Comparison of ENCODE assay signal across 14 cellular contexts in the genomic region with DNA sequence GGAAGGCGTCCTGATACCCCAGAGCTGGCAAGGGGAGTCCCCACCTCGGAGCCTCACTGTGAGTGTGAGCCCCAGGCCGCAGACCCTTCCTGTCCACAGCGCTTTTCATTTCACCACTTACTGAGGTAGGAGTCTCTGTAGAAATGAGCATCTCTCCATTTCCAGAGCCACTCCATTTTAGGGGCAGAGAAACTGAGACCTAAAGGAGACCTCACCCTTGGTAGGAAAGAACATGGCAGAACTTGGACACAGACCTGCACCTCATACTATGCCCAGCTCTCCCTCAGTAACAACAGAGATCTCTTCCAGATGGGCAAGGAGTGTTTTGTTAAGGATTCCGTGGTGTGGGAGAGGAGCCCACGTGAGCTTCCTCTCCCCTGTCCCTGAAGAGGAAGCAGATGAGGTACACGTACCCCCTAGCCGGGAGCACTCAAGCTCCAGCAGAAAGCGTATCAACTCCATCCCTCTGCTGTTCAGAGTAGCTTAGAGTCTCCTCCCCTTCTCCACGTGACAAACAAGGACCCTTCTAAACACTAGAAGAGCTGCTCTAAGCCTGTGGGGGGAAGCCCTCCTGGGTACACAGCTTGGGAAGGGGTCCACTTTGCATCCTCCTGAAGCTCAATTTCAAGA. TPM values are rescaled to one million over a fixed set of nuclear protein-coding genes. Genes with fewer than 3 reads are reported as not detected.
DNase-seq lines count a peak whose midpoint lies in the region; ATAC-seq and TF ChIP-seq lines count a peak whose summit lies in the region.
"Had no signal": no experiment of that assay in that cellular context is flagged by ENCODE, and none has a peak within 500 bp of the region (broad histone marks: within the 10 kb centered on the region; RNA-seq: fewer than 3 reads in every experiment).

No MANE protein-coding gene starts in this region.

- H3K4me3 Mint-ChIP-seq in activated CD8-positive, alpha-beta T cell treated with anti-CD3 and anti-CD28 coated beads, Interleukin-2, amount 10 ng/mL, durations not matched to agents 7 days and 5 days, result peak overlapping the region; percentile 25
- no peak overlapping the region for H3K4me3 Mint-ChIP-seq in progenitor cell of endocrine pancreas (ENCODE audit: low read depth)
- H3K4me3 Mint-ChIP-seq: stimulated activated effector memory CD8-positive, alpha-beta T cell treated with anti-CD3 and anti-CD28 coated beads, Interleukin-12 subunit alpha, Interleukin-12 subunit beta, amount 100 ng/mL, for 72 hours had no signal

- H3K27me3 Mint-ChIP-seq in activated CD8-positive, alpha-beta T cell treated with anti-CD3 and anti-CD28 coated beads, Interleukin-2, amount 10 ng/mL, durations not matched to agents 7 days and 5 days (ENCODE audit: low read depth), result peaks cover 24% of the 10 kb centered on the region
- H3K27me3 Mint-ChIP-seq in progenitor cell of endocrine pancreas, result peaks cover 60% of the 10 kb centered on the region

- peak overlapping the region; percentile 49; the same call in 1 of the 2 replicates for H3K9ac ChIP-seq in ES-I3 (ENCODE audit: low read depth, low read length)

- CTCF ChIA-PET in activated CD8-positive, alpha-beta T cell treated with anti-CD3 and anti-CD28 coated beads, Interleukin-2, amount 10 ng/mL, durations not matched to agents 7 days and 5 days (lab: Charles Lee), result interaction anchor here (0.6 to 4.3 kb wide), 8 partner anchors 11 to 124 kb away, joined by 3 to 26 read pairs (median 3); a partner anchor contains a TSS

- ATAC-seq in activated CD8-positive, alpha-beta T cell treated with anti-CD3 and anti-CD28 coated beads, Interleukin-2, amount 10 ng/mL, durations not matched to agents 7 days and 5 days, result no peak
- ATAC-seq in GM18870 (IDR thresholded peaks at IDR 0.05; ENCODE audit: unreplicated experiment), result no peak
- ATAC-seq: stimulated activated effector memory CD8-positive, alpha-beta T cell treated with anti-CD3 and anti-CD28 coated beads, Interleukin-12 subunit alpha, Interleukin-12 subunit beta, amount 100 ng/mL, for 72 hours had no signal

- DNase-seq in AG08396 (ENCODE audit: low spot score), result peak; percentile 7
- DNase-seq in activated CD8-positive, alpha-beta T cell treated with anti-CD3 and anti-CD28 coated beads, Interleukin-2, amount 10 ng/mL, durations not matched to agents 7 days and 5 days, result no peak
- peak; percentile 29 for DNase-seq in islet precursor cell
- no peak for DNase-seq in progenitor cell of endocrine pancreas (ENCODE audit: low spot score, unreplicated experiment)
- DNase-seq in SIG-M5 treated with dmso at 0.1 percent for 504 hours (lab: John Stamatoyannopoulos, UW; ENCODE audit: unreplicated experiment), result no peak
- DNase-seq in dermis blood vessel endothelial cell, result no peak
- DNase-seq: AML-193; amniotic stem cell; NCI-H1436; stimulated activated CD4-positive, alpha-beta T cell treated with anti-CD3 and anti-CD28 coated beads, Interleukin-4, amount 100 ng/mL, for 1 hour had no signal

- POLR2A ChIA-PET in activated CD8-positive, alpha-beta T cell treated with anti-CD3 and anti-CD28 coated beads, Interleukin-2, amount 10 ng/mL, durations not matched to agents 7 days and 5 days (lab: Charles Lee), result interaction anchor here (0.6 kb wide), 2 partner anchors 78 to 130 kb away, joined by 3 read pairs; a partner anchor contains a TSS

- H3K27ac Mint-ChIP-seq in activated CD8-positive, alpha-beta T cell treated with anti-CD3 and anti-CD28 coated beads, Interleukin-2, amount 10 ng/mL, durations not matched to agents 7 days and 5 days, result peak overlapping the region; percentile 67
- H3K27ac Mint-ChIP-seq in progenitor cell of endocrine pancreas, result no peak overlapping the region
- H3K27ac Mint-ChIP-seq: stimulated activated effector memory CD8-positive, alpha-beta T cell treated with anti-CD3 and anti-CD28 coated beads, Interleukin-12 subunit alpha, Interleukin-12 subunit beta, amount 100 ng/mL, for 72 hours had no signal

- H3K9me3 Mint-ChIP-seq in activated CD8-positive, alpha-beta T cell treated with anti-CD3 and anti-CD28 coated beads, Interleukin-2, amount 10 ng/mL, durations not matched to agents 7 days and 5 days (ENCODE audit: insufficient read depth), result no peaks in the 10 kb centered on the region
- no peaks in the 10 kb centered on the region for H3K9me3 Mint-ChIP-seq in progenitor cell of endocrine pancreas (ENCODE audit: low read depth)
- H3K9me3 Mint-ChIP-seq: stimulated activated effector memory CD8-positive, alpha-beta T cell treated with anti-CD3 and anti-CD28 coated beads, Interleukin-12 subunit alpha, Interleukin-12 subunit beta, amount 100 ng/mL, for 72 hours had no signal

- H3K4me1 ChIP-seq in ES-I3 (ENCODE audit: insufficient read depth, low read length), result peaks cover 23% of the 10 kb centered on the region

- TF ChIP-seq CTCF in progenitor cell of endocrine pancreas (IDR thresholded peaks at IDR 0.05; ENCODE audit: unreplicated experiment), result no peak

- no peaks in the 10 kb centered on the region for H3K36me3 ChIP-seq in ES-I3 (ENCODE audit: insufficient read depth, low read length)

- no peaks in the 10 kb centered on the region for H3K9me3 ChIP-seq in ES-I3 (ENCODE audit: control insufficient read depth, insufficient read depth, low read length)

- peaks cover 25% of the 10 kb centered on the region for H3K4me1 Mint-ChIP-seq in activated CD8-positive, alpha-beta T cell treated with anti-CD3 and anti-CD28 coated beads, Interleukin-2, amount 10 ng/mL, durations not matched to agents 7 days and 5 days (ENCODE audit: low read depth)
- H3K4me1 Mint-ChIP-seq in progenitor cell of endocrine pancreas (ENCODE audit: low read depth), result peaks cover 11% of the 10 kb centered on the region

- H3K36me3 Mint-ChIP-seq in activated CD8-positive, alpha-beta T cell treated with anti-CD3 and anti-CD28 coated beads, Interleukin-2, amount 10 ng/mL, durations not matched to agents 7 days and 5 days (ENCODE audit: low read depth), result no peaks in the 10 kb centered on the region
- no peaks in the 10 kb centered on the region for H3K36me3 Mint-ChIP-seq in progenitor cell of endocrine pancreas (ENCODE audit: insufficient read depth)
- H3K36me3 Mint-ChIP-seq: stimulated activated effector memory CD8-positive, alpha-beta T cell treated with anti-CD3 and anti-CD28 coated beads, Interleukin-12 subunit alpha, Interleukin-12 subunit beta, amount 100 ng/mL, for 72 hours had no signal

RNA-seq across cellular contexts. Expression of a gene that starts 0.5 kb away (rescaled TPM):
- total RNA-seq in activated CD8-positive, alpha-beta T cell treated with anti-CD3 and anti-CD28 coated beads, Interleukin-2, amount 10 ng/mL, durations not matched to agents 7 days and 5 days, result not detected
- total RNA-seq in progenitor cell of endocrine pancreas (1.8 and 2.6 TPM in 2 replicates), dermis blood vessel endothelial cell (0.23 and 0.51 TPM in 2 replicates)
- total RNA-seq: H4 had no signal

RNA-seq across cellular contexts. Expression of a gene that starts 9.5 kb away (rescaled TPM):
- total RNA-seq in activated CD8-positive, alpha-beta T cell treated with anti-CD3 and anti-CD28 coated beads, Interleukin-2, amount 10 ng/mL, durations not matched to agents 7 days and 5 days, result under 1 TPM; 0.50 to 0.55 TPM
- 1.4 and 1.6 TPM in 2 replicates for total RNA-seq in progenitor cell of endocrine pancreas
- total RNA-seq in dermis blood vessel endothelial cell, result 84.4 and 95.4 TPM in 2 replicates

RNA-seq across cellular contexts. Expression of a gene that starts 12.8 kb away (rescaled TPM):
- total RNA-seq in activated CD8-positive, alpha-beta T cell treated with anti-CD3 and anti-CD28 coated beads, Interleukin-2, amount 10 ng/mL, durations not matched to agents 7 days and 5 days, result 1 to 10 TPM; 5.7 to 6.1 TPM
- 4.9 and 5.9 TPM in 2 replicates for total RNA-seq in progenitor cell of endocrine pancreas
- 0.51 and 1.3 TPM in 2 replicates for total RNA-seq in dermis blood vessel endothelial cell

RNA-seq across cellular contexts. Expression of a gene that starts 47.6 kb away (rescaled TPM):
- 10 to 100 TPM in 1 of 2 experiments, 1 to 10 TPM in 1; 9.1 to 10.2 TPM for total RNA-seq in activated CD8-positive, alpha-beta T cell treated with anti-CD3 and anti-CD28 coated beads, Interleukin-2, amount 10 ng/mL, durations not matched to agents 7 days and 5 days
- total RNA-seq in progenitor cell of endocrine pancreas (33.9 and 41.6 TPM in 2 replicates), dermis blood vessel endothelial cell (7.8 and 11.9 TPM in 2 replicates)

Comparison
In these comparisons a context has a peak if more than half of its experiments do, and no peak if none do; other contexts are left out.
1. DNase-seq: peak in AG08396 (single experiment) and islet precursor cell (single experiment); none in activated CD8-positive, alpha-beta T cell treated with anti-CD3 and anti-CD28 coated beads, Interleukin-2, amount 10 ng/mL, durations not matched to agents 7 days and 5 days (single experiment), progenitor cell of endocrine pancreas (single experiment), SIG-M5 treated with dmso at 0.1 percent for 504 hours (single experiment) and dermis blood vessel endothelial cell (single experiment).
2. RNA of a gene that starts 9.5 kb away (total RNA-seq): 84.4 to 95.4 TPM in dermis blood vessel endothelial cell; 1.4 to 1.6 TPM in progenitor cell of endocrine pancreas and 0.50 to 0.55 TPM in activated CD8-positive, alpha-beta T cell treated with anti-CD3 and anti-CD28 coated beads, Interleukin-2, amount 10 ng/mL, durations not matched to agents 7 days and 5 days; every median in the first group is over 10 times any median in the second.